Comparison of ENCODE assay signal across 16 cellular contexts in the genomic region with DNA sequence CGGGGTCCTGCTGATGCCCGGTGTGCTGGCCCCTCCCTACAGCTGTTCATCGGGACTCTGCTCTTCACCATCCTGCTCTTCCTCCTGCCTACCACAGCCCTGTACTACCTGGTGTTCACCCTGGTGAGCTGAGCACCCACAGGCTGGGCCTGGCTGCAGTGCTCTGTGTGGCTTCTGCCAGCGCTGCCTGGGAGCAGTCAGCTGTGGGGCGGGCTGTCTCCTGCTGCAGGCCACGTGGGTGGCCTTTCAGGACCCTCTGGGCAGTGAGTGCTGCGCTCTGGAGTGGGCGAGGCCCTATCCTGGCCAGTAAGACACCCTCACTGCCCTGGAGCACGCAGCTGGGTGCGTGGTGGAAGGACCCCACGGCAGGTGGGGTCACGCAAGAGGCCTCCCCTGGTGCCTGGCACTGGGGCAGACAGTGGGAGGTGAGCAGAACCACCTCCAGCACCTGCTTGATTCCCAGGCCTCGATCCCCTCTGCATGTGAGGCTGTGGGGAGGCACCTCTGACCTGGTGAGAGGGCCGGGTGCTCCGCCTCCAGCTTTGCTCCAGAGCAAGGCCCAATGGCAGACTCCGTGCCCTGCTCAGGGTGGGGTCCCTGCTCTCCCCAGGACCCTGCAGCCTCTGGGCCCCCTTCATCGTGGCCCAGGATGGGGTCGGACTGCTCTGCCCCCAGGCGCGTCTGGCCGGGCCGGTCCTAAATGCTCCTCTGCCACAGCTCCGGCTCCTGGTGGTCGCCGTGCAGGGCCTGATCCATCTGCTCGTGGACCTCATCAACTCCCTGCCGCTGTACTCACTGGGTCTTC. TPM values are rescaled to one million over a fixed set of nuclear protein-coding genes. Genes with fewer than 3 reads are reported as not detected.
A peak's percentile ranks its signal among the peaks of the same experiment; 100 is the strongest.
DNase-seq lines count a peak whose midpoint lies in the region; TF ChIP-seq lines count a peak whose summit lies in the region.
"Had no signal": no experiment of that assay in that cellular context is flagged by ENCODE, and none has a peak within 500 bp of the region (broad histone marks: within the 10 kb centered on the region; RNA-seq: fewer than 3 reads in every experiment).

No MANE protein-coding gene starts in this region.

- H3K4me1 ChIP-seq in mesendoderm (ENCODE audit: control insufficient read depth, low read depth, low read length): no peaks in the 10 kb centered on the region

- no peak overlapping the region for H3K27ac Mint-ChIP-seq in CD14-positive monocyte
- H3K27ac Mint-ChIP-seq: GM23338 had no signal

- no peak for TF ChIP-seq CTCF in RWPE1 (conservative IDR thresholded peaks at IDR 0.05; ENCODE audit: low read depth)
- no peak for TF ChIP-seq CTCF in CD14-positive monocyte (IDR thresholded peaks at IDR 0.05)

- H3K23ac ChIP-seq in mesendoderm (ENCODE audit: low read length): peak overlapping the region; percentile 24

- H3K4me3 Mint-ChIP-seq in CD14-positive monocyte: no peak overlapping the region
- H3K4me3 Mint-ChIP-seq: GM23338 had no signal

- H3K36me3 ChIP-seq in mesendoderm (ENCODE audit: control insufficient read depth, insufficient read depth, low read length): no peaks in the 10 kb centered on the region
- H3K36me3 ChIP-seq: Peyer's patch had no signal

- no peak overlapping the region for H2AK5ac ChIP-seq in mesendoderm (ENCODE audit: low read length)

- H3K36me3 Mint-ChIP-seq in CD14-positive monocyte: peaks cover 0 to 3% of the 10 kb centered on the region in 2 donors

- H3K9ac ChIP-seq in mesendoderm (ENCODE audit: low read length): no peak overlapping the region

- no peak overlapping the region for H3K4me2 ChIP-seq in mesendoderm (ENCODE audit: low read length)
- H3K4me2 ChIP-seq: GM23338 had no signal

- POLR2A ChIA-PET in RWPE1 (lab: Yijun Ruan, JAX; ENCODE audit: low non-redundant PET): interaction anchor here (0.6 kb wide), 1 partner anchor 10 kb away, joined by 3 read pairs; no protein-coding TSS in a partner anchor

- no peak overlapping the region for H3K56ac ChIP-seq in mesendoderm (ENCODE audit: low read length)

- DNase-seq in RWPE1 (ENCODE audit: low spot score) (no peak), mesendoderm (no peak), CD14-positive monocyte (ENCODE audit: low spot score) (no peak)
- DNase-seq in stimulated activated CD4-positive, alpha-beta T cell treated with anti-CD3 and anti-CD28 coated beads, Interleukin-12 subunit alpha, Interleukin-12 subunit beta, amount 100 ng/mL, for 4 hours: no peak
- DNase-seq: C1 segment of cervical spinal cord, DMS79, KBM-7, NCI-H1105 treated with DMSO at 0.1 percent for 48 hours, NCI-H1694, NCI-H2081 treated with DMSO at 0.1 percent for 48 hours, NCI-H446 treated with DMSO at 0.1 percent for 48 hours, NCI-H69, Peyer's patch, Right ventricle myocardium superior, SW 1271 had no signal

- no CpG with 5 or more reads among the region's 27 CpGs for WGBS in mesendoderm (ENCODE audit: extremely low coverage, insufficient coverage, low lambda C conversion rate)

- H3K79me2 ChIP-seq in mesendoderm (ENCODE audit: control insufficient read depth, insufficient read depth, low read length): no peaks in the 10 kb centered on the region

- H3K27ac ChIP-seq in RWPE1 (peak overlapping the region; percentile 13), mesendoderm (ENCODE audit: low read depth, low read length) (no peak overlapping the region)
- H3K27ac ChIP-seq: Peyer's patch had no signal

- H3K4me1 Mint-ChIP-seq in CD14-positive monocyte: peaks cover 2% of the 10 kb centered on the region

- no peak overlapping the region for H3K18ac ChIP-seq in mesendoderm (ENCODE audit: low read length)

- no peak overlapping the region for H3K4me3 ChIP-seq in mesendoderm (ENCODE audit: low read length)
- H3K4me3 ChIP-seq: GM23338, Peyer's patch had no signal

- H4K5ac ChIP-seq in mesendoderm (ENCODE audit: low read length): no peak overlapping the region

- H3K27me3 Mint-ChIP-seq in CD14-positive monocyte (ENCODE audit: low read depth in 3 of 3): peaks cover 0 to 3% (median 2%) of the 10 kb centered on the region in 3 donors

- intact Hi-C loops in CD14-positive monocyte (cut with micrococcal nuclease): loop anchor here in 1 of 2 donors (5.0 kb wide), 1 partner anchor 72 kb away; no protein-coding TSS in a partner anchor

- H3K4ac ChIP-seq in mesendoderm (ENCODE audit: low read depth, low read length): no peak overlapping the region

- H4K8ac ChIP-seq in mesendoderm (ENCODE audit: low read depth, low read length): no peak overlapping the region

- no peaks in the 10 kb centered on the region for H3K27me3 ChIP-seq in mesendoderm (ENCODE audit: insufficient read depth, low read length, poor library complexity)
- H3K27me3 ChIP-seq: Peyer's patch had no signal

- no peak overlapping the region for H2BK120ac ChIP-seq in mesendoderm (ENCODE audit: low read depth, low read length)

- H2BK5ac ChIP-seq in mesendoderm (ENCODE audit: low read length): no peak overlapping the region

- no peak overlapping the region for H2BK15ac ChIP-seq in mesendoderm (replicated peaks; ENCODE audit: low read depth)

- H3K79me1 ChIP-seq in mesendoderm (ENCODE audit: low read length): no peaks in the 10 kb centered on the region

- H3K9me3 Mint-ChIP-seq in CD14-positive monocyte: no peaks in the 10 kb centered on the region
- H3K9me3 Mint-ChIP-seq: GM23338 had no signal

- CTCF ChIA-PET in RWPE1 (lab: Yijun Ruan, JAX): interaction anchor here (0.6 to 0.8 kb wide), 3 partner anchors 63 to 102 kb away, joined by 3 read pairs; no protein-coding TSS in a partner anchor

RNA-seq across cellular contexts. Expression of gene RAB40C, which starts 9.5 kb away (rescaled TPM):
- 10.0 TPM for polyA plus RNA-seq in mesendoderm (2013, experiment 1 of 2)
- polyA plus RNA-seq in mesendoderm (2013, experiment 2 of 2): 9.8 TPM
- 10 to 100 TPM; 10.0 to 10.9 TPM for polyA plus RNA-seq in CD14-positive monocyte

RNA-seq across cellular contexts. Expression of gene PIGQ, which starts 10.6 kb away (rescaled TPM):
- polyA plus RNA-seq in mesendoderm (2013, experiment 1 of 2): 12.1 TPM
- polyA plus RNA-seq in mesendoderm (2013, experiment 2 of 2): 12.6 TPM
- polyA plus RNA-seq in CD14-positive monocyte: 10 to 100 TPM; 11.4 to 12.1 TPM

RNA-seq across cellular contexts. Expression of gene NHLRC4, which starts 13.5 kb away (rescaled TPM):
- polyA plus RNA-seq in mesendoderm (2013, experiment 1 of 2): 0.08 TPM
- 0.07 TPM for polyA plus RNA-seq in mesendoderm (2013, experiment 2 of 2)
- under 1 TPM; 0.29 to 0.57 TPM for polyA plus RNA-seq in CD14-positive monocyte

RNA-seq across cellular contexts. Expression of gene PRR35, which starts 20.1 kb away (rescaled TPM):
- polyA plus RNA-seq in mesendoderm (2013, experiment 1 of 2): 0.04 TPM
- polyA plus RNA-seq in mesendoderm (2013, experiment 2 of 2): 0.03 TPM
- not detected for polyA plus RNA-seq in CD14-positive monocyte

RNA-seq across cellular contexts. Expression of gene WFIKKN1, which starts 50.4 kb away (rescaled TPM):
- 1.7 TPM for polyA plus RNA-seq in mesendoderm (2013, experiment 1 of 2)
- polyA plus RNA-seq in mesendoderm (2013, experiment 2 of 2): 1.7 TPM
- not detected for polyA plus RNA-seq in CD14-positive monocyte
